Comparison of ENCODE assay signal across 9 cellular contexts in genomic region chr2:219560037-219560892, GRCh38. TPM values are rescaled to one million over a fixed set of nuclear protein-coding genes. Genes with fewer than 3 reads are reported as not detected.
DNase-seq lines count a peak whose midpoint lies in the region; ATAC-seq, FAIRE-seq and TF ChIP-seq lines count a peak whose summit lies in the region.
"Had no signal": no experiment of that assay in that cellular context is flagged by ENCODE, and none has a peak within 500 bp of the region (broad histone marks: within the 10 kb centered on the region; RNA-seq: fewer than 3 reads in every experiment).

No MANE protein-coding gene starts in this region.

- H4K5ac ChIP-seq in H9 (ENCODE audit: insufficient read length, low read depth, low read length), result no peak overlapping the region

- H3K4me2 ChIP-seq in H9 (ENCODE audit: insufficient read depth, insufficient read length, low read length) (no peak overlapping the region), astrocyte (ENCODE audit: low read length) (no peak overlapping the region)

- H3K4me3 Mint-ChIP-seq in CD14-positive monocyte (no peak overlapping the region), H9 (peak overlapping the region in 1 of 2 experiments; percentile 47; a peak in 2 of 5 replicates), astrocyte (ENCODE audit: unreplicated experiment) (no peak overlapping the region)

- H3K27ac Mint-ChIP-seq in CD14-positive monocyte, result no peak overlapping the region
- H3K27ac Mint-ChIP-seq in H9, result peak overlapping the region; percentile 49 to 89 (median 86); a peak in 5 of 7 replicates
- no peak overlapping the region for H3K27ac Mint-ChIP-seq in astrocyte (ENCODE audit: unreplicated experiment)

- H3K79me2 ChIP-seq in H9 (ENCODE audit: insufficient read depth, low read length) (no peaks in the 10 kb centered on the region), astrocyte (ENCODE audit: insufficient read depth, low read length) (no peaks in the 10 kb centered on the region)

- H3T11ph ChIP-seq in H9 (ENCODE audit: low read length), result no peak overlapping the region

- H2BK15ac ChIP-seq in H9 (ENCODE audit: low read depth, low read length), result no peak overlapping the region

- peak overlapping the region; percentile 42 for H3K18ac ChIP-seq in H9 (ENCODE audit: insufficient read length, low read depth, low read length)

- H3K79me1 ChIP-seq in H9 (ENCODE audit: insufficient read depth, low read depth, low read length, poor library complexity, severe bottlenecking), result no peaks in the 10 kb centered on the region

- H2AFZ ChIP-seq in H9 (ENCODE audit: low read length) (no peak overlapping the region), astrocyte (ENCODE audit: low read depth, low read length) (no peak overlapping the region)

- no peak overlapping the region for H2BK20ac ChIP-seq in H9 (ENCODE audit: low read depth, low read length, poor library complexity, severe bottlenecking)

- H3K36me3 Mint-ChIP-seq in CD14-positive monocyte (no peaks in the 10 kb centered on the region), H9 (ENCODE audit: insufficient read depth in 1 of 3, low read depth in 3 of 3) (peaks cover 29 to 66% (median 53%) of the 10 kb centered on the region in 3 experiments), astrocyte (ENCODE audit: low read depth, unreplicated experiment) (peaks cover 25% of the 10 kb centered on the region)

- no CpG with 5 or more reads among the region's 8 CpGs for WGBS in H9 (ENCODE audit: extremely low coverage, insufficient read length, low lambda C conversion rate)
- 19% methylated on average over 3 of the region's 8 CpGs for WGBS in right lobe of liver (ENCODE audit: insufficient coverage, low coverage, low lambda C conversion rate, missing lambda C conversion rate)

- no peak overlapping the region for H3K4ac ChIP-seq in H9 (ENCODE audit: low read depth, low read length)

- H3K23me2 ChIP-seq in H9 (ENCODE audit: insufficient read length, low read depth, low read length, poor library complexity, severe bottlenecking), result no peaks in the 10 kb centered on the region

- FAIRE-seq in astrocyte (lab: Jason Lieb, UNC), result no peak
- FAIRE-seq: endometrium had no signal

- H4K20me1 ChIP-seq in H9 (ENCODE audit: control insufficient read depth, insufficient read depth, insufficient read length) (no peaks in the 10 kb centered on the region), astrocyte (ENCODE audit: insufficient read depth, low read length) (peaks cover 13% of the 10 kb centered on the region)

- H3K4me1 Mint-ChIP-seq in CD14-positive monocyte (no peaks in the 10 kb centered on the region), H9 (peaks cover 48 to 49% of the 10 kb centered on the region in 2 experiments), astrocyte (ENCODE audit: low read depth, unreplicated experiment) (peaks cover 10% of the 10 kb centered on the region)

- H3K27ac ChIP-seq in H9 (ENCODE audit: insufficient read length, low read depth, low read length) (no peak overlapping the region), astrocyte (ENCODE audit: low read depth, low read length) (no peak overlapping the region), right lobe of liver (no peak overlapping the region)

- no peak overlapping the region for H2BK120ac ChIP-seq in H9 (ENCODE audit: low read depth, low read length, poor library complexity, severe bottlenecking)

- H3K27me3 ChIP-seq in H9 (ENCODE audit: insufficient read depth, low read length) (no peaks in the 10 kb centered on the region), astrocyte (ENCODE audit: insufficient read depth, low read length) (no peaks in the 10 kb centered on the region), right lobe of liver (no peaks in the 10 kb centered on the region)

- no peak overlapping the region for H2BK12ac ChIP-seq in H9 (ENCODE audit: insufficient read length, low read depth, low read length)

- H3K14ac ChIP-seq in H9 (ENCODE audit: insufficient read depth, low read length), result no peak overlapping the region

- H3K9me3 Mint-ChIP-seq in CD14-positive monocyte (no peaks in the 10 kb centered on the region), H9 (no peaks in the 10 kb centered on the region; a peak in 1 of 5 replicates), astrocyte (ENCODE audit: unreplicated experiment) (no peaks in the 10 kb centered on the region)

- H3K56ac ChIP-seq in H9 (ENCODE audit: insufficient read length, low read depth, low read length), result no peak overlapping the region

- no peak overlapping the region for H4K8ac ChIP-seq in H9 (replicated peaks; ENCODE audit: insufficient read length, low read depth, low read length)

- no peaks in the 10 kb centered on the region for H3K9me3 ChIP-seq in H9 (ENCODE audit: control insufficient read depth, low read depth, low read length)
- no peaks in the 10 kb centered on the region for H3K9me3 ChIP-seq in astrocyte (ENCODE audit: insufficient read depth, low read depth, low read length)
- H3K9me3 ChIP-seq in right lobe of liver, result no peaks in the 10 kb centered on the region

- no peak for DNase-seq in CD14-positive monocyte (ENCODE audit: low spot score)
- DNase-seq in H9, result no peak
- DNase-seq in astrocyte (ENCODE audit: low read depth), result no peak
- peak in 1 of 3 donors; percentile 15 for DNase-seq in right lobe of liver
- no peak for DNase-seq in NCI-H1105 (lab: John Stamatoyannopoulos, UW)
- DNase-seq in occipital lobe (lab: John Stamatoyannopoulos, UW), result no peak
- no peak for DNase-seq in NCI-H1092 treated with DMSO at 0.1 percent for 48 hours (lab: John Stamatoyannopoulos, UW)

- H4K91ac ChIP-seq in H9 (ENCODE audit: insufficient read length, low read depth, low read length), result no peak overlapping the region

- H3K9ac ChIP-seq in H9 (ENCODE audit: extremely low read depth, insufficient read length, low read length) (no peak overlapping the region), astrocyte (ENCODE audit: low read length) (no peak overlapping the region)

- TF ChIP-seq CTCF in CD14-positive monocyte (IDR thresholded peaks at IDR 0.05) (peak; percentile 98), H9 (conservative IDR thresholded peaks at IDR 0.05) (peak; percentile 83), astrocyte (IDR thresholded peaks at IDR 0.05; ENCODE audit: insufficient read depth, low read depth, low read length) (peak; percentile 39), right lobe of liver (IDR thresholded peaks at IDR 0.05) (peak; percentile 24 to 64 (median 60))

- intact Hi-C loops in CD14-positive monocyte (cut with micrococcal nuclease) (no loop called here), right lobe of liver (cut with DNase I) (no loop called here)

- TF ChIP-seq POLR2A in right lobe of liver (IDR thresholded peaks at IDR 0.05), result no peak

- H3K4me3 ChIP-seq in astrocyte (ENCODE audit: insufficient read depth, low read depth, low read length), result no peak overlapping the region
- no peak overlapping the region for H3K4me3 ChIP-seq in right lobe of liver

- H3K27me3 Mint-ChIP-seq in CD14-positive monocyte (ENCODE audit: low read depth in 3 of 3) (peaks cover 0 to 4% (median 1%) of the 10 kb centered on the region in 3 donors), H9 (ENCODE audit: low read depth) (peaks cover 3% of the 10 kb centered on the region; the same call in 1 of the 2 replicates), astrocyte (ENCODE audit: low read depth, unreplicated experiment) (no peaks in the 10 kb centered on the region)

- ATAC-seq in right lobe of liver, result peak in 3 of 4 donors; percentile 35 to 57 (median 39)
- no peak for ATAC-seq in GM18861 (IDR thresholded peaks at IDR 0.05; ENCODE audit: unreplicated experiment)

- H3K4me1 ChIP-seq in H9 (ENCODE audit: insufficient read depth, low read length), result peaks cover 24% of the 10 kb centered on the region; the same call in 1 of the 2 replicates
- H3K4me1 ChIP-seq in astrocyte (ENCODE audit: insufficient read depth, low read length), result no peaks in the 10 kb centered on the region
- H3K4me1 ChIP-seq in right lobe of liver, result no peaks in the 10 kb centered on the region

- H2BK5ac ChIP-seq in H9 (ENCODE audit: insufficient read length, low read length), result no peak overlapping the region

- H3K36me3 ChIP-seq in astrocyte (ENCODE audit: insufficient read depth, low read length), result no peaks in the 10 kb centered on the region
- H3K36me3 ChIP-seq in right lobe of liver, result no peaks in the 10 kb centered on the region

- H3K23ac ChIP-seq in H9 (ENCODE audit: insufficient read length, low read depth, low read length), result no peak overlapping the region

- no peak overlapping the region for H2AK5ac ChIP-seq in H9 (ENCODE audit: insufficient read length, low read length)

RNA-seq across cellular contexts. Expression of gene OBSL1, which starts 11.1 kb away (rescaled TPM):
- polyA plus RNA-seq in CD14-positive monocyte, result not detected
- total RNA-seq in H9 (2021) (139 and 140 TPM in 2 replicates), astrocyte (77.5 and 88.1 TPM in 2 replicates), right lobe of liver (10 to 100 TPM; 27.0 to 42.5 (median 39.4) TPM), occipital lobe (39.9 TPM)

RNA-seq across cellular contexts. Expression of gene INHA, which starts 11.8 kb away (rescaled TPM):
- not detected for polyA plus RNA-seq in CD14-positive monocyte
- total RNA-seq in H9 (2021), result 0.24 and 0.31 TPM in 2 replicates
- 0.52 and 0.99 TPM in 2 replicates for total RNA-seq in astrocyte
- not detected for total RNA-seq in right lobe of liver
- total RNA-seq in occipital lobe, result not detected

RNA-seq across cellular contexts. Expression of gene TMEM198, which starts 16.4 kb away (rescaled TPM):
- not detected for polyA plus RNA-seq in CD14-positive monocyte
- total RNA-seq in H9 (2021) (7.7 and 8.8 TPM in 2 replicates), astrocyte (3.8 TPM in 2 replicates), right lobe of liver (1 to 10 TPM in 5 of 6 experiments, under 1 TPM in 1; 0.68 to 3.2 (median 1.2) TPM), occipital lobe (14.0 TPM)

RNA-seq across cellular contexts. Expression of gene CHPF, which starts 16.7 kb away (rescaled TPM):
- under 1 TPM; 0.09 to 0.32 TPM for polyA plus RNA-seq in CD14-positive monocyte
- 45.1 and 46.5 TPM in 2 replicates for total RNA-seq in H9 (2021)
- 151 and 163 TPM in 2 replicates for total RNA-seq in astrocyte
- 100 to 1,000 TPM in 2 of 6 experiments, 10 to 100 TPM in 4; 33.2 to 183 (median 39.6) TPM for total RNA-seq in right lobe of liver
- total RNA-seq in occipital lobe, result 25.9 TPM

RNA-seq across cellular contexts. Expression of gene STK11IP, which starts 37.4 kb away (rescaled TPM):
- polyA plus RNA-seq in CD14-positive monocyte, result 10 to 100 TPM; 13.0 to 15.7 TPM
- 28.1 and 31.1 TPM in 2 replicates for total RNA-seq in H9 (2021)
- total RNA-seq in astrocyte, result 24.9 TPM in 2 replicates
- 10 to 100 TPM in 1 of 6 experiments, 1 to 10 TPM in 5; 3.6 to 10.8 (median 6.6) TPM for total RNA-seq in right lobe of liver
- total RNA-seq in occipital lobe, result 14.7 TPM

Comparison
In these comparisons a context has a peak if more than half of its experiments do, and no peak if none do; other contexts are left out.
1. H3K27ac Mint-ChIP-seq: peak in H9 (3 of 3); none in CD14-positive monocyte (0 of 7) and astrocyte (single experiment).
2. CTCF ChIP-seq: peak in every context shown above with its lines; median percentile 98 in CD14-positive monocyte; 83 in H9; 60 in right lobe of liver; 39 in astrocyte.